Comparison of ENCODE assay signal across 1 cellular context in genomic region chr4:4681651-4682050, GRCh38.
A peak's percentile ranks its signal among the peaks of the same experiment; 100 is the strongest.
TF ChIP-seq lines count a peak whose summit lies in the region.

No MANE protein-coding gene starts in this region.

TF ChIP-seq in HepG2, 621 proteins besides CTCF, POLR2A, EP300 and RAD21 (continued from another document):
- TF ChIP-seq HNF1A (IDR thresholded peaks at IDR 0.05; ENCODE audit: low read depth): peak; percentile 68; the same call in 1 of the 2 replicates
- TF ChIP-seq HNF1A (CRISPR knock-in tag; IDR thresholded peaks at IDR 0.05; ENCODE audit: borderline replicate concordance): no peak
- TF ChIP-seq ZNF691 (CRISPR knock-in tag; IDR thresholded peaks at IDR 0.05; ENCODE audit: borderline replicate concordance, low read depth): no peak
- 0 out of 2 replicates have a peak, but pooled peaks have one; percentile 25 for TF ChIP-seq ARID5B (CRISPR knock-in tag; IDR thresholded peaks at IDR 0.05)
- TF ChIP-seq ZBTB38 (CRISPR knock-in tag; IDR thresholded peaks at IDR 0.05): no peak
- 0 out of 2 replicates have a peak, but pooled peaks have one; percentile 59 for TF ChIP-seq ZNF292 (CRISPR knock-in tag; IDR thresholded peaks at IDR 0.05; ENCODE audit: borderline replicate concordance, low read depth)
- peak; percentile 77 for TF ChIP-seq PAXIP1 (CRISPR knock-in tag; conservative IDR thresholded peaks at IDR 0.05)
- peak; percentile 31; the same call in 1 of the 2 replicates for TF ChIP-seq PITX1 (CRISPR knock-in tag; IDR thresholded peaks at IDR 0.05)
- TF ChIP-seq SP140L (CRISPR knock-in tag; IDR thresholded peaks at IDR 0.05; ENCODE audit: borderline replicate concordance): no peak
- TF ChIP-seq SOX5 (CRISPR knock-in tag; IDR thresholded peaks at IDR 0.05; ENCODE audit: borderline replicate concordance): peak; percentile 22; the same call in 1 of the 2 replicates
- TF ChIP-seq ZNF136 (CRISPR knock-in tag; IDR thresholded peaks at IDR 0.05; ENCODE audit: low read depth): no peak
- peak; percentile 57 for TF ChIP-seq HNF4A (CRISPR knock-in tag; IDR thresholded peaks at IDR 0.05)
- TF ChIP-seq SRSF1 (optimal IDR thresholded peaks at IDR 0.05; ENCODE audit: low read depth, low read length): no peak
- no peak for TF ChIP-seq LCORL (IDR thresholded peaks at IDR 0.05)
- TF ChIP-seq LCORL (CRISPR knock-in tag; IDR thresholded peaks at IDR 0.05): 0 out of 2 replicates have a peak, but pooled peaks have one; percentile 18
- TF ChIP-seq HDAC2 (CRISPR knock-in tag; IDR thresholded peaks at IDR 0.05): peak; percentile 22; the same call in 1 of the 2 replicates
- peak; percentile 26; the same call in 1 of the 2 replicates for TF ChIP-seq HOXA3 (CRISPR knock-in tag; IDR thresholded peaks at IDR 0.05)
- TF ChIP-seq RFXANK (CRISPR knock-in tag; IDR thresholded peaks at IDR 0.05): no peak
- 0 out of 2 replicates have a peak, but pooled peaks have one; percentile 17 for TF ChIP-seq SAP130 (CRISPR knock-in tag; IDR thresholded peaks at IDR 0.05; ENCODE audit: low read depth)
- no peak for TF ChIP-seq SNAPC5 (CRISPR knock-in tag; IDR thresholded peaks at IDR 0.05; ENCODE audit: borderline replicate concordance)
